In the genomic region with DNA sequence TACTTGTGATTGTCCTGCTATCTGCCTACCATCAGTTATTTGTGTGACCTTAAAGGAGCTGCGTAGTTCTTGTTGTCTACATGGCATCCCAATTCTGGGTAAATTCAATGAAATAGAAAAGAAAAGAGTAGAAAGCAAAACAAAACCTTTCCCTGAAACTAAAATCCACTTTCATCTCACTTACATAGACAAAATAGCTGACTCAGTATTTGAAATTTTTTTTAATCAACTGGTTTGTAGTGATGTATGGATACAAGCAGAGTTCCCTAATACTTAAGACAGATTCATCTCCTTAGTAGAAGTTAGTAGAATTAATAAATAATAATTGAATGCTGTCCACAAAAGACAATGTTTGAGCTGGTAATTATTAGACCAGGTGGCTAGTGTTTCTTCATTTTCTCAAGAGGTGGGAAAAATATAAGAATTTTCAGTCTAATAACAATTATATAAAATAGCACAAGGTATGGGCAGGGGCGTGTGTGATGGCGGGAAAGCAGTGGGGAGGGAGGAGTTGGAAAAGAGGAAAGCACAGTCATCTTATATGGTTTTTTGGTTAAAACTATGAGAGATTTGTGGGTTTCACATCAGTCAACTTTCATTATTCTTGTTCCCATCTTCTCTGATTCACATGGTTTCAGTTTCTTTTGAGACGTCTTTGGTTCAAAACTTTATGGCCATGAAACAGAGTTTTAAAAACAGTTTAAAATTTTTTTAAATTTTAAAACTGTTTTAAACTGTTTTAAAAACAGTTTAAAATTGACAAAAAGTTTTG, we compare ENCODE assay signal across 1 cellular context.
TF ChIP-seq lines count a peak whose summit lies in the region.

No MANE protein-coding gene starts in this region.

TF ChIP-seq in WTC11, 78 proteins besides CTCF, POLR2A, EP300 and RAD21 (continued from another document):
- TF ChIP-seq, protein P1, sequence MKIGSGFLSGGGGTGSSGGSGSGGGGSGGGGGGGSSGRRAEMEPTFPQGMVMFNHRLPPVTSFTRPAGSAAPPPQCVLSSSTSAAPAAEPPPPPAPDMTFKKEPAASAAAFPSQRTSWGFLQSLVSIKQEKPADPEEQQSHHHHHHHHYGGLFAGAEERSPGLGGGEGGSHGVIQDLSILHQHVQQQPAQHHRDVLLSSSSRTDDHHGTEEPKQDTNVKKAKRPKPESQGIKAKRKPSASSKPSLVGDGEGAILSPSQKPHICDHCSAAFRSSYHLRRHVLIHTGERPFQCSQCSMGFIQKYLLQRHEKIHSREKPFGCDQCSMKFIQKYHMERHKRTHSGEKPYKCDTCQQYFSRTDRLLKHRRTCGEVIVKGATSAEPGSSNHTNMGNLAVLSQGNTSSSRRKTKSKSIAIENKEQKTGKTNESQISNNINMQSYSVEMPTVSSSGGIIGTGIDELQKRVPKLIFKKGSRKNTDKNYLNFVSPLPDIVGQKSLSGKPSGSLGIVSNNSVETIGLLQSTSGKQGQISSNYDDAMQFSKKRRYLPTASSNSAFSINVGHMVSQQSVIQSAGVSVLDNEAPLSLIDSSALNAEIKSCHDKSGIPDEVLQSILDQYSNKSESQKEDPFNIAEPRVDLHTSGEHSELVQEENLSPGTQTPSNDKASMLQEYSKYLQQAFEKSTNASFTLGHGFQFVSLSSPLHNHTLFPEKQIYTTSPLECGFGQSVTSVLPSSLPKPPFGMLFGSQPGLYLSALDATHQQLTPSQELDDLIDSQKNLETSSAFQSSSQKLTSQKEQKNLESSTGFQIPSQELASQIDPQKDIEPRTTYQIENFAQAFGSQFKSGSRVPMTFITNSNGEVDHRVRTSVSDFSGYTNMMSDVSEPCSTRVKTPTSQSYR (CRISPR knock-in tag; IDR thresholded peaks at IDR 0.05), result no peak
- no peak for TF ChIP-seq ZNF232 (CRISPR knock-in tag; IDR thresholded peaks at IDR 0.05)
- TF ChIP-seq NR3C1 (CRISPR knock-in tag; conservative IDR thresholded peaks at IDR 0.05; ENCODE audit: low read depth), result no peak
- no peak for TF ChIP-seq HMGA2 (CRISPR knock-in tag; IDR thresholded peaks at IDR 0.05)
- TF ChIP-seq GABPB1 (CRISPR knock-in tag; IDR thresholded peaks at IDR 0.05), result no peak
- TF ChIP-seq, protein P2, sequence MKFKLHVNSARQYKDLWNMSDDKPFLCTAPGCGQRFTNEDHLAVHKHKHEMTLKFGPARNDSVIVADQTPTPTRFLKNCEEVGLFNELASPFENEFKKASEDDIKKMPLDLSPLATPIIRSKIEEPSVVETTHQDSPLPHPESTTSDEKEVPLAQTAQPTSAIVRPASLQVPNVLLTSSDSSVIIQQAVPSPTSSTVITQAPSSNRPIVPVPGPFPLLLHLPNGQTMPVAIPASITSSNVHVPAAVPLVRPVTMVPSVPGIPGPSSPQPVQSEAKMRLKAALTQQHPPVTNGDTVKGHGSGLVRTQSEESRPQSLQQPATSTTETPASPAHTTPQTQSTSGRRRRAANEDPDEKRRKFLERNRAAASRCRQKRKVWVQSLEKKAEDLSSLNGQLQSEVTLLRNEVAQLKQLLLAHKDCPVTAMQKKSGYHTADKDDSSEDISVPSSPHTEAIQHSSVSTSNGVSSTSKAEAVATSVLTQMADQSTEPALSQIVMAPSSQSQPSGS (CRISPR knock-in tag; IDR thresholded peaks at IDR 0.05; ENCODE audit: borderline replicate concordance, low read depth), result no peak
- TF ChIP-seq USF1 (CRISPR knock-in tag; IDR thresholded peaks at IDR 0.05), result no peak
- no peak for TF ChIP-seq ZNF263 (CRISPR knock-in tag; IDR thresholded peaks at IDR 0.05; ENCODE audit: low read depth)
- TF ChIP-seq, protein P3, sequence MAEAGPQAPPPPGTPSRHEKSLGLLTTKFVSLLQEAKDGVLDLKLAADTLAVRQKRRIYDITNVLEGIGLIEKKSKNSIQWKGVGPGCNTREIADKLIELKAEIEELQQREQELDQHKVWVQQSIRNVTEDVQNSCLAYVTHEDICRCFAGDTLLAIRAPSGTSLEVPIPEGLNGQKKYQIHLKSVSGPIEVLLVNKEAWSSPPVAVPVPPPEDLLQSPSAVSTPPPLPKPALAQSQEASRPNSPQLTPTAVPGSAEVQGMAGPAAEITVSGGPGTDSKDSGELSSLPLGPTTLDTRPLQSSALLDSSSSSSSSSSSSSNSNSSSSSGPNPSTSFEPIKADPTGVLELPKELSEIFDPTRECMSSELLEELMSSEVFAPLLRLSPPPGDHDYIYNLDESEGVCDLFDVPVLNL (CRISPR knock-in tag; IDR thresholded peaks at IDR 0.05; ENCODE audit: borderline replicate concordance, low read depth), result no peak
- TF ChIP-seq JUN (CRISPR knock-in tag; IDR thresholded peaks at IDR 0.05), result no peak
- TF ChIP-seq MYBL2 (CRISPR knock-in tag; IDR thresholded peaks at IDR 0.05), result no peak
- TF ChIP-seq NFATC4 (CRISPR knock-in tag; IDR thresholded peaks at IDR 0.05), result no peak
- TF ChIP-seq, protein P4, sequence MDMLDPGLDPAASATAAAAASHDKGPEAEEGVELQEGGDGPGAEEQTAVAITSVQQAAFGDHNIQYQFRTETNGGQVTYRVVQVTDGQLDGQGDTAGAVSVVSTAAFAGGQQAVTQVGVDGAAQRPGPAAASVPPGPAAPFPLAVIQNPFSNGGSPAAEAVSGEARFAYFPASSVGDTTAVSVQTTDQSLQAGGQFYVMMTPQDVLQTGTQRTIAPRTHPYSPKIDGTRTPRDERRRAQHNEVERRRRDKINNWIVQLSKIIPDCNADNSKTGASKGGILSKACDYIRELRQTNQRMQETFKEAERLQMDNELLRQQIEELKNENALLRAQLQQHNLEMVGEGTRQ (CRISPR knock-in tag; IDR thresholded peaks at IDR 0.05), result no peak
- no peak for TF ChIP-seq ZNF512 (CRISPR knock-in tag; IDR thresholded peaks at IDR 0.05; ENCODE audit: borderline replicate concordance)
- TF ChIP-seq TP53 (CRISPR knock-in tag; IDR thresholded peaks at IDR 0.05), result no peak
- no peak for TF ChIP-seq PRDM15 (CRISPR knock-in tag; IDR thresholded peaks at IDR 0.05)
- TF ChIP-seq NR2C2 (CRISPR knock-in tag; IDR thresholded peaks at IDR 0.05), result no peak
TF ChIP-seq in WTC11: peak in this region for 0.
